8 cellular contexts compared by ENCODE assay signal in genomic region chr19:45607071-45608029, GRCh38. TPM values are rescaled to one million over a fixed set of nuclear protein-coding genes. Genes with fewer than 3 reads are reported as not detected.
DNase-seq lines count a peak whose midpoint lies in the region; ATAC-seq, FAIRE-seq and TF ChIP-seq lines count a peak whose summit lies in the region.

No MANE protein-coding gene starts in this region.

- CTCF ChIA-PET in AG04449 (lab: Yijun Ruan, JAX) = interaction anchor here (1.0 to 7.7 kb wide), 17 partner anchors 9 to 113 kb away, joined by 3 to 86 read pairs (median 5); no protein-coding TSS in a partner anchor

- H3K9me3 Mint-ChIP-seq in activated T-cell treated with anti-CD3 and anti-CD28 coated beads, Interleukin-2, amount 50 U/mL, for 72 hours = peaks cover 5 to 7% of the 10 kb centered on the region in 2 donors

- TF ChIP-seq EP300 in suprapubic skin (IDR thresholded peaks at IDR 0.05) = no peak

- H3K27me3 ChIP-seq in muscle layer of duodenum (ENCODE audit: low read depth, low read length) = peaks cover 3% of the 10 kb centered on the region
- peaks cover 10% of the 10 kb centered on the region for H3K27me3 ChIP-seq in suprapubic skin

- POLR2A ChIA-PET in AG04449 (lab: Yijun Ruan, JAX) = interaction anchor here (1.2 to 1.4 kb wide), 2 partner anchors 35 to 38 kb away, joined by 3 to 5 read pairs; no protein-coding TSS in a partner anchor

- peaks cover 14% of the 10 kb centered on the region for H3K27me3 Mint-ChIP-seq in activated T-cell treated with anti-CD3 and anti-CD28 coated beads, Interleukin-2, amount 50 U/mL, for 72 hours (ENCODE audit: low read depth)

- H3K4me3 ChIP-seq in AG04449 (ENCODE audit: low read depth, low read length) = peak overlapping the region; percentile 40
- H3K4me3 ChIP-seq in muscle layer of duodenum (ENCODE audit: low read depth in 1 of 2, low read length in 2 of 2) = peak overlapping the region; percentile 44 to 50
- peak overlapping the region; percentile 35 for H3K4me3 ChIP-seq in suprapubic skin

- H3K36me3 Mint-ChIP-seq in activated T-cell treated with anti-CD3 and anti-CD28 coated beads, Interleukin-2, amount 50 U/mL, for 72 hours (ENCODE audit: insufficient read depth in 2 of 2) = peaks cover 13 to 32% of the 10 kb centered on the region in 2 donors

- TF ChIP-seq CTCF in AG04449 (IDR thresholded peaks at IDR 0.05; ENCODE audit: insufficient read depth, low read length, missing control alignments) = peak; percentile 91
- peak; percentile 77 to 89 for TF ChIP-seq CTCF in suprapubic skin (IDR thresholded peaks at IDR 0.05)

- H3K4me1 ChIP-seq in muscle layer of duodenum (ENCODE audit: control insufficient read depth in 1 of 2, insufficient read depth in 2 of 2, low read length in 2 of 2) (peaks cover 0 to 9% of the 10 kb centered on the region in 2 donors), suprapubic skin (peaks cover 16% of the 10 kb centered on the region)

- 15% methylated on average over 23 of the region's 28 CpGs for WGBS in suprapubic skin

- no peak overlapping the region for H3K27ac ChIP-seq in muscle layer of duodenum (ENCODE audit: low read length)
- no peak overlapping the region for H3K27ac ChIP-seq in suprapubic skin

- H3K27ac Mint-ChIP-seq in activated T-cell treated with anti-CD3 and anti-CD28 coated beads, Interleukin-2, amount 50 U/mL, for 72 hours = peak overlapping the region; percentile 46

- no peak for TF ChIP-seq POLR2A in suprapubic skin (IDR thresholded peaks at IDR 0.05)

- DNase-seq in AG04449 (ENCODE audit: low read depth, low spot score) (no peak), GM19239 (ENCODE audit: insufficient read length, low spot score) (peak; percentile 50), NCI-H69 (lab: John Stamatoyannopoulos, UW) (peak; percentile 79), fibroblast of gingiva (ENCODE audit: low read depth) (peak; percentile 52), suprapubic skin (ENCODE audit: low spot score in 2 of 2) (peak; percentile 79 to 83)
- DNase-seq in activated T-cell treated with anti-CD3 and anti-CD28 coated beads, Interleukin-2, amount 50 U/mL, for 72 hours = peak; percentile 23 to 58

- no peaks in the 10 kb centered on the region for H3K9me3 ChIP-seq in muscle layer of duodenum (ENCODE audit: control insufficient read depth in 1 of 2, low read length in 2 of 2)
- H3K9me3 ChIP-seq in suprapubic skin = no peaks in the 10 kb centered on the region

- peak; percentile 75 for FAIRE-seq in GM19239 (lab: Jason Lieb, UNC)

- H3K4me3 Mint-ChIP-seq in activated T-cell treated with anti-CD3 and anti-CD28 coated beads, Interleukin-2, amount 50 U/mL, for 72 hours = peak overlapping the region; percentile 37 to 51

- peak; percentile 48 to 74 for ATAC-seq in activated T-cell treated with anti-CD3 and anti-CD28 coated beads, Interleukin-2, amount 50 U/mL, for 72 hours (replicated peaks in 1 of 2)
- no peak for ATAC-seq in HG02610 (IDR thresholded peaks at IDR 0.05; ENCODE audit: unreplicated experiment)

- peaks cover 13% of the 10 kb centered on the region for H3K4me1 Mint-ChIP-seq in activated T-cell treated with anti-CD3 and anti-CD28 coated beads, Interleukin-2, amount 50 U/mL, for 72 hours (ENCODE audit: low read depth)

- H3K36me3 ChIP-seq in muscle layer of duodenum (ENCODE audit: control insufficient read depth in 1 of 2, insufficient read depth in 2 of 2, low read length in 2 of 2) = peaks cover 0 to 8% of the 10 kb centered on the region in 2 donors
- H3K36me3 ChIP-seq in suprapubic skin = peaks cover 40% of the 10 kb centered on the region

RNA-seq across cellular contexts. Expression of gene GPR4, which starts 5.3 kb away (rescaled TPM):
- total RNA-seq in activated T-cell treated with anti-CD3 and anti-CD28 coated beads, Interleukin-2, amount 50 U/mL, for 72 hours = under 1 TPM in 1 of 2 donors, not detected in 1; 0.07 TPM
- total RNA-seq in suprapubic skin = 1 to 10 TPM in 2 of 4 donors, under 1 TPM in 2; 0.49 to 2.4 (median 1.6) TPM

RNA-seq across cellular contexts. Expression of gene OPA3, which starts 22.7 kb away (rescaled TPM):
- total RNA-seq in activated T-cell treated with anti-CD3 and anti-CD28 coated beads, Interleukin-2, amount 50 U/mL, for 72 hours = 10 to 100 TPM; 10.3 to 12.6 TPM
- total RNA-seq in suprapubic skin = 10 to 100 TPM; 13.8 to 25.6 (median 22.5) TPM

RNA-seq across cellular contexts. Expression of gene EML2, which starts 31.8 kb away (rescaled TPM):
- 100 to 1,000 TPM; 149 to 190 TPM for total RNA-seq in activated T-cell treated with anti-CD3 and anti-CD28 coated beads, Interleukin-2, amount 50 U/mL, for 72 hours
- total RNA-seq in suprapubic skin = 100 to 1,000 TPM in 1 of 4 donors, 10 to 100 TPM in 3; 60.0 to 112 (median 74.8) TPM
